22 cellular contexts compared by ENCODE assay signal in genomic region chr7:7583731-7584130, GRCh38. TPM values are rescaled to one million over a fixed set of nuclear protein-coding genes. Genes with fewer than 3 reads are reported as not detected.
"Had no signal": no experiment of that assay in that cellular context is flagged by ENCODE, and none has a peak within 500 bp of the region (broad histone marks: within the 10 kb centered on the region; RNA-seq: fewer than 3 reads in every experiment).

No MANE protein-coding gene starts in this region.

- H3K27ac ChIP-seq: KMS-11, RWPE1 had no signal

- H3K9ac ChIP-seq: KMS-11 had no signal

- H3K4me2 ChIP-seq: KMS-11 had no signal

- DNase-seq: IMR-90, Kasumi-1, MV-4-11, NCI-H1048, NCI-H1105, NCI-H1417, NCI-H1436 treated with DMSO at 0.1 percent for 48 hours, NCI-H187, NCI-H2029, NCI-H2081 treated with DMSO at 0.1 percent for 48 hours, NCI-H2171, NCI-H226, NCI-H446, NCI-H510A, NCI-H524 treated with DMSO at 0.1 percent for 48 hours, NCI-H69, NCI-H774, SHP77 had no signal

- ATAC-seq: SK-N-SH treated with all-trans-retinoic acid at 6 μM for 48 hours had no signal

RNA-seq across cellular contexts. Expression of gene COL28A1, which starts 48.1 kb away (rescaled TPM):
- total RNA-seq: M059J had no signal
